In the genomic region with DNA sequence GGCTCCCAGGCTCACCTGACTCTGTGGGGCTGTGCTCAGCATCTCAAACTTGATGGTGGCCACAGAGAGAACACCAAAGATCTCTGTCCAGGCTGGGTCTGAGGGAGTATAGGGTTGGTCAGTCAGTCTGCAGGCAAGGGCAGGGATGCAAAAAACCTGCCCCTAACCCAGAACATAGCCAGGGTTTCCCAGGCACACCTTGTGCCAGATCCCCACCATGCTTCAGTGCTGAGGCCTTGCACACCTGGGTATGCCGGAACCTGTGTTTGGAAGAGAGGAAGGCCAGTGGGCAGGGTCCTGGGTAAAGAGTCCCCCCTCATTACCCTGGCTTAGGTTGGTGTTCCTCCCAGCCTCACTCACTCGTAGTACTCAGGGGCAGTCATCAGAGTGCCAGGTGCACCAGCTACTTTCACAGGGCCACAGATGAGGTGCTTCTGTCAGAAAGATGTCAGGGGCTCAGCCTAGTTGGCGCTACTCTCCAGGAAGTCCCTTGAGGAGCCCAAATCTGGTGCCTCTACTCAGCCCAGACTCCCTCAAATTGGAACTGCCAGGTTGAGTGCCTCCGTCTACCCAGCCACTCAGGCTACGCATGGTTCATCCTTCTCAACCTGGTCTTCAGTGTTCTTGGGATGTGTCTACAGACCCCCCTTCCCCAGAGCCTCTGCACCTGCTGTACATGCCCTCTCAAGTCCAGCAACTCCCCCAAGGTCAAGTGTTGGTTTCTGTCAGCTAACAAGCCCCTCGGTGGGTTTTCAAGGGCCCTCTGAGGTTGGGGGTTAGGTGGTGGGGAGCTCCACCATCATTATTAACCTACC, we compare ENCODE assay signal across 1 cellular context.
TF ChIP-seq lines count a peak whose summit lies in the region.

No MANE protein-coding gene starts in this region.

TF ChIP-seq in neural cell, 6 proteins besides CTCF, POLR2A, EP300 and RAD21 (continued from another document):
- TF ChIP-seq SMC3 (conservative IDR thresholded peaks at IDR 0.05; ENCODE audit: poor library complexity) (no peak), MXI1 (conservative IDR thresholded peaks at IDR 0.05; ENCODE audit: poor library complexity, severe bottlenecking) (no peak)
